Comparison of ENCODE assay signal across 14 cellular contexts in the genomic region with DNA sequence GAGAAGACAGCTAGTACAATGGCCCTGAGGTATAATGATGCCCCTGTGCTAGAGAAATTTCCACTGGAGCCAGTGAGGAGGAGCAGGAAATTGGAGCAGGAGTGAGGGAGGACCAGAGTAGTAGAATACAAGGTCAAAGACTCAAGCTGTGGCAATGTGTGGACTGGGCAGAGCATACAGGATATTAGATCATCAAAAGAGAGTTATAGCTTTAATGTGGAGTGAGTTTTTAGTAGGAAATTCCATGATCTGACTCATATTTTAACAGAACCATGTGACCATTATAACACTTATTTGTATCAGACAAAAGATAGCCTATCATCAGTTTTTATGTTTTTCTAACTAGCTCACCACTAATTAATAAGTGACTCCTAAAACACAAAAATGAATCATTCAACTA.
DNase-seq lines count a peak whose midpoint lies in the region; TF ChIP-seq lines count a peak whose summit lies in the region.
"Had no signal": no experiment of that assay in that cellular context is flagged by ENCODE, and none has a peak within 500 bp of the region (broad histone marks: within the 10 kb centered on the region; RNA-seq: fewer than 3 reads in every experiment).

No MANE protein-coding gene starts in this region.

- no peak for TF ChIP-seq CTCF in fibroblast of mammary gland (conservative IDR thresholded peaks at IDR 0.05; ENCODE audit: control insufficient read depth, insufficient read depth, low read depth, low read length)

- no peak overlapping the region for H3K4me3 ChIP-seq in fibroblast of mammary gland (ENCODE audit: control insufficient read depth, low read depth, low read length)
- H3K4me3 ChIP-seq: esophagus squamous epithelium had no signal

- in situ Hi-C loops in SK-MEL-5 (cut with HindIII; ENCODE audit: low pct_unique_long_range_greater_than_20kb, low sequenced_read_pairs), result no loop called here

- DNase-seq in NCI-H2171 treated with DMSO at 0.1 percent for 48 hours (lab: John Stamatoyannopoulos, UW) (peak; percentile 33), NCI-H2171 (lab: John Stamatoyannopoulos, UW) (no peak), SK-MEL-5 (ENCODE audit: low read depth, low spot score) (peak; percentile 63), fibroblast of mammary gland (ENCODE audit: low read depth) (peak; percentile 91), stromal cell of bone marrow (ENCODE audit: low read depth) (peak; percentile 70), mucosa of gallbladder (ENCODE audit: low spot score) (no peak), HuH-7 (ENCODE audit: low spot score) (no peak)
- no peak for DNase-seq in stimulated activated CD4-positive, alpha-beta T cell treated with anti-CD3 and anti-CD28 coated beads, Interleukin-4, amount 100 ng/mL, for 24 hours
- DNase-seq: 8988T; activated CD4-positive, alpha-beta T cell treated with anti-CD3 and anti-CD28 coated beads, Interleukin-2, amount 50 U/mL, for 4 hours; esophagus squamous epithelium; GOT3; mesendoderm; right cardiac atrium had no signal

Comparison
In these comparisons a context has a peak if more than half of its experiments do, and no peak if none do; other contexts are left out.
1. DNase-seq: peak in NCI-H2171 treated with DMSO at 0.1 percent for 48 hours (single experiment), SK-MEL-5 (single experiment), fibroblast of mammary gland (single experiment) and stromal cell of bone marrow (single experiment); none in NCI-H2171 (single experiment), mucosa of gallbladder (single experiment), stimulated activated CD4-positive, alpha-beta T cell treated with anti-CD3 and anti-CD28 coated beads, Interleukin-4, amount 100 ng/mL, for 24 hours (single experiment) and HuH-7 (single experiment).